ENCODE assay signal across 9 cellular contexts in genomic region chr10:52314822-52315552, GRCh38. TPM values are rescaled to one million over a fixed set of nuclear protein-coding genes. Genes with fewer than 3 reads are reported as not detected.
DNase-seq lines count a peak whose midpoint lies in the region; ATAC-seq and TF ChIP-seq lines count a peak whose summit lies in the region.
"Had no signal": no experiment of that assay in that cellular context is flagged by ENCODE, and none has a peak within 500 bp of the region (broad histone marks: within the 10 kb centered on the region; RNA-seq: fewer than 3 reads in every experiment).

No MANE protein-coding gene starts in this region.

- H3K27me3 ChIP-seq in HUES6 (ENCODE audit: control insufficient read depth, insufficient read depth, low read length) (peaks cover 76% of the 10 kb centered on the region), endodermal cell (ENCODE audit: control insufficient read depth, insufficient read depth, low read length, poor library complexity, severe bottlenecking) (peaks cover 32% of the 10 kb centered on the region), muscle layer of duodenum (ENCODE audit: low read depth, low read length) (peaks cover 4% of the 10 kb centered on the region)

- POLR2A ChIA-PET in AG04449 (lab: Yijun Ruan, JAX): interaction anchor here (0.7 to 8.7 kb wide), 10 partner anchors 11 to 302 kb away, joined by 3 to 110 read pairs (median 5); no protein-coding TSS in a partner anchor

- H3K36me3 ChIP-seq in HUES6 (ENCODE audit: control insufficient read depth, insufficient read depth, low read length): no peaks in the 10 kb centered on the region
- H3K36me3 ChIP-seq in endodermal cell (ENCODE audit: control insufficient read depth, insufficient read depth, low read length): peaks cover 18% of the 10 kb centered on the region
- no peaks in the 10 kb centered on the region for H3K36me3 ChIP-seq in muscle layer of duodenum (ENCODE audit: control insufficient read depth in 1 of 2, insufficient read depth in 2 of 2, low read length in 2 of 2)

- 17 to 28% methylated on average over 19 to 32 of the region's 36 CpGs for WGBS in endodermal cell (ENCODE audit: insufficient coverage in 1 of 2, insufficient read length in 1 of 2), 2 experiments

- TF ChIP-seq CTCF in AG04449 (IDR thresholded peaks at IDR 0.05; ENCODE audit: insufficient read depth, low read length, missing control alignments) (no peak), endodermal cell (conservative IDR thresholded peaks at IDR 0.05) (no peak)

- H3K9me3 Mint-ChIP-seq in endodermal cell: no peaks in the 10 kb centered on the region
- H3K9me3 Mint-ChIP-seq: activated CD4-positive, alpha-beta T cell treated with anti-CD3 and anti-CD28 coated beads, Interleukin-2, amount 10 ng/mL, durations not matched to agents 7 days and 5 days had no signal

- peaks cover 65% of the 10 kb centered on the region for H3K27me3 Mint-ChIP-seq in endodermal cell (ENCODE audit: insufficient read depth)

- H3K4me3 ChIP-seq in AG04449 (ENCODE audit: low read depth, low read length) (peak overlapping the region; percentile 93), HUES6 (ENCODE audit: low read depth, low read length) (peak overlapping the region; percentile 72), endodermal cell (ENCODE audit: low read length) (peak overlapping the region; percentile 89), muscle layer of duodenum (ENCODE audit: low read depth in 1 of 2, low read length in 2 of 2) (peak overlapping the region; percentile 55 to 66)

- H3K27ac Mint-ChIP-seq in endodermal cell: no peak overlapping the region
- H3K27ac Mint-ChIP-seq: activated CD4-positive, alpha-beta T cell treated with anti-CD3 and anti-CD28 coated beads, Interleukin-2, amount 10 ng/mL, durations not matched to agents 7 days and 5 days had no signal

- peaks cover 23% of the 10 kb centered on the region for H3K4me1 Mint-ChIP-seq in endodermal cell

- peak overlapping the region; percentile 80 for H3K9ac ChIP-seq in HUES6 (ENCODE audit: low read length)
- peak overlapping the region; percentile 44 for H3K9ac ChIP-seq in endodermal cell (ENCODE audit: extremely low read depth, low read length, poor library complexity, severe bottlenecking)

- peaks cover 9% of the 10 kb centered on the region; the same call in 1 of the 2 replicates for H3K4me1 ChIP-seq in HUES6 (ENCODE audit: control insufficient read depth, insufficient read depth, low read length)
- no peaks in the 10 kb centered on the region for H3K4me1 ChIP-seq in endodermal cell (ENCODE audit: control insufficient read depth, insufficient read depth, low read length)
- H3K4me1 ChIP-seq in muscle layer of duodenum (ENCODE audit: control insufficient read depth in 1 of 2, insufficient read depth in 2 of 2, low read length in 2 of 2): peaks cover 5 to 19% of the 10 kb centered on the region in 2 donors

- peaks cover 7% of the 10 kb centered on the region for H3K36me3 Mint-ChIP-seq in endodermal cell (ENCODE audit: low read depth)

- H3K4me3 Mint-ChIP-seq in endodermal cell: peak overlapping the region; percentile 74
- H3K4me3 Mint-ChIP-seq: activated CD4-positive, alpha-beta T cell treated with anti-CD3 and anti-CD28 coated beads, Interleukin-2, amount 10 ng/mL, durations not matched to agents 7 days and 5 days had no signal

- DNase-seq in AG04449 (ENCODE audit: low read depth, low spot score): no peak
- DNase-seq in endodermal cell: no peak
- no peak for DNase-seq in GOT3 (lab: John Stamatoyannopoulos, UW)
- DNase-seq in SHP77 (lab: John Stamatoyannopoulos, UW): no peak
- DNase-seq in NCI-H510A treated with DMSO at 0.1 percent for 48 hours (lab: John Stamatoyannopoulos, UW): no peak
- DNase-seq: activated CD4-positive, alpha-beta T cell treated with anti-CD3 and anti-CD28 coated beads, Interleukin-2, amount 10 ng/mL, durations not matched to agents 7 days and 5 days had no signal

- H3K9me3 ChIP-seq in HUES6 (ENCODE audit: control insufficient read depth, insufficient read depth, low read depth, low read length) (no peaks in the 10 kb centered on the region), endodermal cell (ENCODE audit: control insufficient read depth, low read length) (no peaks in the 10 kb centered on the region), muscle layer of duodenum (ENCODE audit: control insufficient read depth in 1 of 2, low read length in 2 of 2) (no peaks in the 10 kb centered on the region)

- no peak for ATAC-seq in GM19463 (IDR thresholded peaks at IDR 0.05; ENCODE audit: unreplicated experiment)

- CTCF ChIA-PET in AG04449 (lab: Yijun Ruan, JAX): interaction anchor here (0.8 to 16.2 kb wide), 24 partner anchors 7 to 306 kb away, joined by 3 to 462 read pairs (median 4); no protein-coding TSS in a partner anchor

- H3K27ac ChIP-seq in HUES6 (ENCODE audit: low read depth, low read length) (no peak overlapping the region), endodermal cell (ENCODE audit: low read depth, low read length) (no peak overlapping the region), muscle layer of duodenum (ENCODE audit: low read length) (no peak overlapping the region)

RNA-seq across cellular contexts. Expression of gene DKK1, which starts 0.9 kb away (rescaled TPM):
- total RNA-seq in endodermal cell: 10 to 100 TPM; 12.0 to 28.9 TPM
- 62.6 TPM for polyA plus RNA-seq in endodermal cell (2013, experiment 1 of 2)
- 53.1 TPM for polyA plus RNA-seq in endodermal cell (2013, experiment 2 of 2)
- total RNA-seq: activated CD4-positive, alpha-beta T cell treated with anti-CD3 and anti-CD28 coated beads, Interleukin-2, amount 10 ng/mL, durations not matched to agents 7 days and 5 days had no signal
